Comparison of ENCODE assay signal across 29 cellular contexts in genomic region chr7:127177156-127177555, GRCh38.
"Had no signal": no experiment of that assay in that cellular context is flagged by ENCODE, and none has a peak within 500 bp of the region (broad histone marks: within the 10 kb centered on the region; RNA-seq: fewer than 3 reads in every experiment).

No MANE protein-coding gene starts in this region.

- H3K36me3 ChIP-seq: cardiac muscle cell had no signal

- DNase-seq: activated CD4-positive, alpha-beta memory T cell treated with anti-CD3 and anti-CD28 coated beads for 36 hours; activated CD4-positive, alpha-beta T cell treated with anti-CD3 and anti-CD28 coated beads, Interleukin-2, amount 10 ng/mL, durations not matched to agents 7 days and 5 days; activated CD4-positive, CD25-positive, alpha-beta regulatory T cell; activated CD8-positive, alpha-beta memory T cell treated with anti-CD3 and anti-CD28 coated beads for 24 hours; activated gamma-delta T cell; activated naive CD4-positive, alpha-beta T cell treated with anti-CD3 and anti-CD28 coated beads for 36 hours; activated T-cell treated with anti-CD3 and anti-CD28 coated beads, Interleukin-2, amount 50 U/mL, for 4 hours; amygdala; cerebellar nuclear complex; MM.1S; NCI-H146; NCI-H2029; NCI-H2107; NCI-H226; NCI-H526 treated with DMSO at 0.1 percent for 48 hours; NK-92 treated with Interleukin-12 subunit alpha and Interleukin-12 subunit beta, amount 100 ng/mL, for 24 hours; OCI-M1; RPMI8226; T-cell; T-helper 2 cell; T1000 had no signal

- H3K36me3 Mint-ChIP-seq: activated CD4-positive, alpha-beta memory T cell treated with anti-CD3 and anti-CD28 coated beads for 36 hours; brain; T-cell had no signal

- H3K27me3 Mint-ChIP-seq: brain had no signal

- H3K27me3 ChIP-seq: cardiac muscle cell had no signal

- ATAC-seq: activated T-cell treated with anti-CD3 and anti-CD28 coated beads, Interleukin-2, amount 50 U/mL, for 4 hours; activated T-helper 17 cell treated with anti-CD3 and anti-CD28 coated beads, Interleukin-2, amount 50 U/mL, for 72 hours; Panc1; Right ventricle myocardium inferior; T-cell had no signal

- H3K27ac ChIP-seq: cardiac muscle cell, SK-N-MC, VCaP had no signal

- H3K4me3 ChIP-seq: cardiac muscle cell, SK-N-MC had no signal

- H3K4me1 Mint-ChIP-seq: activated CD4-positive, alpha-beta T cell treated with anti-CD3 and anti-CD28 coated beads, Interleukin-2, amount 10 ng/mL, durations not matched to agents 7 days and 5 days; activated T-helper 17 cell treated with anti-CD3 and anti-CD28 coated beads, Interleukin-2, amount 50 U/mL, for 72 hours; brain; T-cell had no signal

- H3K4me3 Mint-ChIP-seq: activated CD4-positive, alpha-beta memory T cell treated with anti-CD3 and anti-CD28 coated beads for 36 hours; activated CD4-positive, alpha-beta T cell treated with anti-CD3 and anti-CD28 coated beads, Interleukin-2, amount 10 ng/mL, durations not matched to agents 7 days and 5 days; activated naive CD4-positive, alpha-beta T cell treated with anti-CD3 and anti-CD28 coated beads for 36 hours; activated naive CD8-positive, alpha-beta T cell; activated T-cell treated with anti-CD3 and anti-CD28 coated beads, Interleukin-2, amount 50 U/mL, for 4 hours; activated T-helper 17 cell treated with anti-CD3 and anti-CD28 coated beads, Interleukin-2, amount 50 U/mL, for 72 hours; brain; T-cell had no signal

- H3K27ac Mint-ChIP-seq: activated CD4-positive, alpha-beta memory T cell treated with anti-CD3 and anti-CD28 coated beads for 36 hours; activated CD4-positive, alpha-beta T cell treated with anti-CD3 and anti-CD28 coated beads, Interleukin-2, amount 10 ng/mL, durations not matched to agents 7 days and 5 days; activated naive CD4-positive, alpha-beta T cell treated with anti-CD3 and anti-CD28 coated beads for 36 hours; activated naive CD8-positive, alpha-beta T cell; activated T-helper 17 cell treated with anti-CD3 and anti-CD28 coated beads, Interleukin-2, amount 50 U/mL, for 72 hours; T-cell had no signal
